ENCODE assay signal across 1 cellular context in genomic region chr19:47239610-47240296, GRCh38.
TF ChIP-seq lines count a peak whose summit lies in the region.

No MANE protein-coding gene starts in this region.

TF ChIP-seq in endothelial cell of umbilical vein, 7 proteins besides CTCF, POLR2A, EP300 and RAD21:
- TF ChIP-seq POLR2AphosphoS5 (IDR thresholded peaks at IDR 0.05; ENCODE audit: insufficient read depth, low read depth, low read length) (peak; percentile 28), FOS (IDR thresholded peaks at IDR 0.05; ENCODE audit: borderline replicate concordance, insufficient read depth, low read length) (no peak)
